In the genomic region with DNA sequence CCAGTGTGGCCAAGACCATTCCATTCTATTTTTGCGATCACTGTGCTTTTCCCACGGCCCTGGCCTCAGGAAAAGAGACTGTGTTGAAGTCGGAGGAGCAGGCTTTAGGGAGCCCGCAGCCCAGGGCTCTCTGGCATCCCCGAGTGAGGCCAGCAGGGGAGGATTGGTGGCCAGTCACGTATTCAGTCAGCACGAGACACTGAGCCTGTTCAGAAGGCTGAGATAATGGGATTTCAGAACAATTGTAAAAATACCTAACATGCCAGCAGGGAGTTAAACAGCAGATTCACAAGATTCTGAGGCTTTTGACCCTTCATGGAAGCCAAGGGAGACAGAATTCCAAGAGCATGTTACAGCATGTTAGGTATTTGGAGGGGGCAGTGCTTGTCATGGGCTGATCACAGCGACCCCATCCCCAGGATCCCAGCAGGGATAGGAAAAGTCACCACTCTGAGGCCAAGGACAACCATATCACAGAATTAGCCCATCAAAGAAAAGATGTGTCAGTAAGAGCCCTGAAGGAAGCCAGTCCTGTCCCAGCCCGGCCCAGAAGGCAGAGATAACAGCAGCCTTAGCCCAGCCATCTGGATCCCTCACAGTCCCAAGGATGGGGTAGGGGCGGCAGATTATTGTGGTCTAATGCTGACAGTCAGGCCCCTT, we compare ENCODE assay signal across 10 cellular contexts. TPM values are rescaled to one million over a fixed set of nuclear protein-coding genes. Genes with fewer than 3 reads are reported as not detected.
A peak's percentile ranks its signal among the peaks of the same experiment; 100 is the strongest.
DNase-seq lines count a peak whose midpoint lies in the region; ATAC-seq and TF ChIP-seq lines count a peak whose summit lies in the region.
"Had no signal": no experiment of that assay in that cellular context is flagged by ENCODE, and none has a peak within 500 bp of the region (broad histone marks: within the 10 kb centered on the region; RNA-seq: fewer than 3 reads in every experiment).

No MANE protein-coding gene starts in this region.

- 66 to 73% (median 69%) methylated on average over 10 of the region's 10 CpGs for WGBS in heart left ventricle, 4 donors

- H3K27me3 ChIP-seq in heart left ventricle = no peaks in the 10 kb centered on the region

- ATAC-seq in SK-N-SH treated with all-trans-retinoic acid at 6 μM for 48 hours = peak; percentile 41
- ATAC-seq in heart left ventricle = peak in 2 of 4 donors; percentile 43 to 63
- ATAC-seq in GM21447 (IDR thresholded peaks at IDR 0.05; ENCODE audit: unreplicated experiment) = no peak

- intact Hi-C loops in heart left ventricle (cut with DNase I) = no loop called here

- no peaks in the 10 kb centered on the region for H3K9me3 ChIP-seq in heart left ventricle

- peak; percentile 97 for DNase-seq in GM04503 (ENCODE audit: low read depth)
- DNase-seq in heart left ventricle = peak in 1 of 5 donors; percentile 56
- DNase-seq in skeletal muscle cell (ENCODE audit: low read depth) = peak; percentile 46
- no peak for DNase-seq in activated naive CD4-positive, alpha-beta T cell treated with anti-CD3 and anti-CD28 coated beads, Interleukin-2, amount 50 U/mL, for 16 hours
- DNase-seq in DMS53 treated with DMSO at 0.1 percent for 48 hours (lab: John Stamatoyannopoulos, UW; ENCODE audit: unreplicated experiment) = no peak
- DNase-seq in NCI-H1092 treated with DMSO at 0.1 percent for 48 hours (lab: John Stamatoyannopoulos, UW) = no peak
- DNase-seq: activated naive CD4-positive, alpha-beta T cell treated with Interleukin-2 at 50 U/mL for 16 hours; SHP77 treated with DMSO at 0.1 percent for 48 hours had no signal

- H3K27ac ChIP-seq in heart left ventricle = peak overlapping the region; percentile 12 to 80 (median 62)

- peak in 3 of 12 donors; percentile 5 to 11 (median 10) for TF ChIP-seq CTCF in heart left ventricle (IDR thresholded peaks at IDR 0.05)

- TF ChIP-seq POLR2A in heart left ventricle (IDR thresholded peaks at IDR 0.05) = no peak

- H3K36me3 ChIP-seq in heart left ventricle = no peaks in the 10 kb centered on the region

- H3K4me3 ChIP-seq in heart left ventricle (no peak overlapping the region), skeletal muscle cell (ENCODE audit: low read depth, low read length) (no peak overlapping the region)

- H3K4me1 ChIP-seq in heart left ventricle = peaks cover 2 to 60% (median 37%) of the 10 kb centered on the region in 12 donors

TF ChIP-seq in SK-N-SH treated with all-trans-retinoic acid at 6 μM for 48 hours, 23 proteins besides CTCF, POLR2A, EP300 and RAD21:
- TF ChIP-seq ARNTL (CRISPR knock-in tag; IDR thresholded peaks at IDR 0.05; ENCODE audit: borderline replicate concordance, low read depth) = no peak
- TF ChIP-seq CSDC2 (CRISPR knock-in tag; IDR thresholded peaks at IDR 0.05) = no peak
- peak; percentile 70 for TF ChIP-seq ISL1 (CRISPR knock-in tag; IDR thresholded peaks at IDR 0.05)

RNA-seq across cellular contexts. Expression of gene AMOTL2, which starts 40.6 kb away (rescaled TPM):
- 100 to 1,000 TPM in 1 of 9 donors, 10 to 100 TPM in 8; 26.0 to 109 (median 50.0) TPM for total RNA-seq in heart left ventricle
- 10 to 100 TPM; 19.0 to 36.4 TPM for polyA plus RNA-seq in heart left ventricle

Comparison
In these comparisons a context has a peak if more than half of its experiments do, and no peak if none do; other contexts are left out.
1. DNase-seq: peak in GM04503 (single experiment) and skeletal muscle cell (single experiment); none in activated naive CD4-positive, alpha-beta T cell treated with anti-CD3 and anti-CD28 coated beads, Interleukin-2, amount 50 U/mL, for 16 hours (single experiment), DMS53 treated with DMSO at 0.1 percent for 48 hours (single experiment) and NCI-H1092 treated with DMSO at 0.1 percent for 48 hours (single experiment).